ENCODE assay signal across 1 cellular context in genomic region chr14:92121670-92122350, GRCh38.
A peak's percentile ranks its signal among the peaks of the same experiment; 100 is the strongest.
TF ChIP-seq lines count a peak whose summit lies in the region.

Gene CPSF2 (plus strand): TSS chr14:92121969. CDS start chr14:92130985, 9,016 bp downstream.
Gene NDUFB1 (minus strand): TSS chr14:92121706. CDS start chr14:92117637, 4,069 bp downstream.

TF ChIP-seq in HepG2, 621 proteins besides CTCF, POLR2A, EP300 and RAD21 (continued from another document and continues in another):
- TF ChIP-seq ZBTB4 (CRISPR knock-in tag; IDR thresholded peaks at IDR 0.05; ENCODE audit: borderline replicate concordance) (no peak), ZFY (CRISPR knock-in tag; IDR thresholded peaks at IDR 0.05) (peak; percentile 79), IRF1 (CRISPR knock-in tag; IDR thresholded peaks at IDR 0.05; ENCODE audit: low read depth) (0 out of 2 replicates have a peak, but pooled peaks have one; percentile 70), STAG1 (CRISPR knock-in tag; IDR thresholded peaks at IDR 0.05) (no peak), TFDP1 (CRISPR knock-in tag; IDR thresholded peaks at IDR 0.05; ENCODE audit: borderline replicate concordance) (no peak), ZNF709 (CRISPR knock-in tag; IDR thresholded peaks at IDR 0.05) (0 out of 2 replicates have a peak, but pooled peaks have one; percentile 70), RFXAP (CRISPR knock-in tag; IDR thresholded peaks at IDR 0.05; ENCODE audit: borderline replicate concordance) (no peak), ZNF652 (CRISPR knock-in tag; IDR thresholded peaks at IDR 0.05; ENCODE audit: borderline replicate concordance, low read depth) (no peak), NFATC3 (CRISPR knock-in tag; IDR thresholded peaks at IDR 0.05) (peak; percentile 84; the same call in 1 of the 2 replicates), ZNF253 (CRISPR knock-in tag; IDR thresholded peaks at IDR 0.05; ENCODE audit: borderline replicate concordance) (no peak), IKZF5 (CRISPR knock-in tag; IDR thresholded peaks at IDR 0.05) (no peak), ZNF468 (CRISPR knock-in tag; IDR thresholded peaks at IDR 0.05) (no peak), CSRNP2 (CRISPR knock-in tag; conservative IDR thresholded peaks at IDR 0.05; ENCODE audit: low read depth) (no peak), GFI1 (CRISPR knock-in tag; IDR thresholded peaks at IDR 0.05; ENCODE audit: borderline replicate concordance) (no peak), ZNF264 (CRISPR knock-in tag; IDR thresholded peaks at IDR 0.05) (no peak), ZNF768 (CRISPR knock-in tag; IDR thresholded peaks at IDR 0.05) (0 out of 2 replicates have a peak, but pooled peaks have one; percentile 9), TOPORS (CRISPR knock-in tag; IDR thresholded peaks at IDR 0.05) (0 out of 2 replicates have a peak, but pooled peaks have one; percentile 39), ZNF552 (CRISPR knock-in tag; IDR thresholded peaks at IDR 0.05; ENCODE audit: borderline replicate concordance) (no peak), FOXP4 (CRISPR knock-in tag; IDR thresholded peaks at IDR 0.05) (no peak), ATF7-NPFF (CRISPR knock-in tag; IDR thresholded peaks at IDR 0.05; ENCODE audit: low read depth) (peak; percentile 47; the same call in 1 of the 2 replicates), NONO (IDR thresholded peaks at IDR 0.05) (no peak), NONO (CRISPR knock-in tag; conservative IDR thresholded peaks at IDR 0.05) (peak; percentile 73; the same call in 1 of the 2 replicates), ATF1 (CRISPR knock-in tag; IDR thresholded peaks at IDR 0.05) (no peak), ZNF501 (CRISPR knock-in tag; IDR thresholded peaks at IDR 0.05) (peak; percentile 91), IRF9 (CRISPR knock-in tag; IDR thresholded peaks at IDR 0.05; ENCODE audit: borderline replicate concordance) (peak; percentile 68), TIGD3 (CRISPR knock-in tag; IDR thresholded peaks at IDR 0.05; ENCODE audit: borderline replicate concordance) (no peak; the same call in 1 of the 2 replicates), MIER2 (CRISPR knock-in tag; IDR thresholded peaks at IDR 0.05) (no peak), ZNF883 (CRISPR knock-in tag; IDR thresholded peaks at IDR 0.05; ENCODE audit: not compliant biosample characterization) (no peak), NFE2L1 (CRISPR knock-in tag; IDR thresholded peaks at IDR 0.05; ENCODE audit: borderline replicate concordance) (no peak), YEATS4 (CRISPR knock-in tag; IDR thresholded peaks at IDR 0.05; ENCODE audit: borderline replicate concordance) (peak; percentile 83), FUBP1 (CRISPR knock-in tag; IDR thresholded peaks at IDR 0.05; ENCODE audit: borderline replicate concordance) (no peak), ISX (CRISPR knock-in tag; conservative IDR thresholded peaks at IDR 0.05) (0 out of 2 replicates have a peak, but pooled peaks have one; percentile 65), SIN3B (IDR thresholded peaks at IDR 0.05; ENCODE audit: low read length) (no peak), ZNF773 (CRISPR knock-in tag; IDR thresholded peaks at IDR 0.05; ENCODE audit: borderline replicate concordance) (no peak; the same call in 1 of the 2 replicates), CEBPZ (IDR thresholded peaks at IDR 0.05; ENCODE audit: low read length) (no peak), FOXA3 (CRISPR knock-in tag; IDR thresholded peaks at IDR 0.05) (0 out of 2 replicates have a peak, but pooled peaks have one; percentile 5), ZBTB14 (CRISPR knock-in tag; IDR thresholded peaks at IDR 0.05) (no peak), NFIC (IDR thresholded peaks at IDR 0.05; ENCODE audit: low read length) (no peak), ZNF138 (CRISPR knock-in tag; IDR thresholded peaks at IDR 0.05; ENCODE audit: low read depth) (no peak), ZFP41 (CRISPR knock-in tag; IDR thresholded peaks at IDR 0.05; ENCODE audit: borderline replicate concordance) (no peak), ZNF207 (IDR thresholded peaks at IDR 0.05; ENCODE audit: borderline replicate concordance) (no peak), GTF2F1 (IDR thresholded peaks at IDR 0.05; ENCODE audit: low read length) (no peak; the same call in 1 of the 2 replicates)
